Comparison of ENCODE assay signal across 30 cellular contexts in genomic region chr10:13396369-13396768, GRCh38.
"Had no signal": no experiment of that assay in that cellular context is flagged by ENCODE, and none has a peak within 500 bp of the region (broad histone marks: within the 10 kb centered on the region; RNA-seq: fewer than 3 reads in every experiment).

No MANE protein-coding gene starts in this region.

- DNase-seq: dermis blood vessel endothelial cell; effector memory CD4-positive, alpha-beta T cell; erythroblast; foreskin fibroblast; heart left ventricle; left cardiac atrium; left lung; mesendoderm; naive thymus-derived CD8-positive, alpha-beta T cell; nephron progenitor cell; occipital lobe; ovary; posterior cingulate gyrus; stimulated activated CD4-positive, alpha-beta T cell treated with anti-CD3 and anti-CD28 coated beads, Interleukin-12 subunit alpha, Interleukin-12 subunit beta, amount 100 ng/mL, for 4 hours; stimulated activated CD4-positive, alpha-beta T cell treated with anti-CD3 and anti-CD28 coated beads, Interleukin-1b, Interleukin-23, amount 100 ng/mL, for 48 hours; stimulated activated CD4-positive, alpha-beta T cell treated with anti-CD3 and anti-CD28 coated beads, Interleukin-4, amount 100 ng/mL, for 1 hour; stimulated activated CD8-positive, alpha-beta memory T cell treated with anti-CD3 and anti-CD28 coated beads, Interleukin-4, amount 100 ng/mL, for 48 hours; stimulated activated naive CD4-positive, alpha-beta T cell treated with Interleukin-2 at 50 U/mL for 16 hours; substantia nigra; upper lobe of left lung had no signal

- H3K36me3 ChIP-seq: gastroesophageal sphincter, heart left ventricle, left lung, ovary, thoracic aorta, tibial nerve, upper lobe of left lung had no signal

- H3K4me1 ChIP-seq: gastroesophageal sphincter, heart left ventricle, left lung, tibial nerve, upper lobe of left lung had no signal

- H3K9me3 ChIP-seq: heart left ventricle, ovary, thoracic aorta, upper lobe of left lung had no signal

- H3K79me2 ChIP-seq: hepatocyte had no signal

- H3K4me2 ChIP-seq: hepatocyte, smooth muscle cell had no signal

- H3K27ac ChIP-seq: coronary artery, gastroesophageal sphincter, heart left ventricle, hepatocyte, left lung, ovary, thoracic aorta, tibial nerve, upper lobe of left lung had no signal

- FAIRE-seq: endothelial cell of umbilical vein, islet of Langerhans, urothelium cell line had no signal

- ATAC-seq: gastroesophageal sphincter; heart left ventricle; left cardiac atrium; left lung; naive thymus-derived CD8-positive, alpha-beta T cell; sciatic nerve had no signal

- H2AFZ ChIP-seq: hepatocyte had no signal

- H3K27me3 ChIP-seq: heart left ventricle, hepatocyte, left lung, ovary, tibial nerve, upper lobe of left lung had no signal

- H3K4me3 ChIP-seq: coronary artery, gastroesophageal sphincter, heart left ventricle, hepatocyte, left lung, ovary, smooth muscle cell, thoracic aorta, tibial nerve, upper lobe of left lung had no signal
